ENCODE assay signal across 15 cellular contexts in genomic region chr7:30116771-30117170, GRCh38. TPM values are rescaled to one million over a fixed set of nuclear protein-coding genes. Genes with fewer than 3 reads are reported as not detected.
DNase-seq lines count a peak whose midpoint lies in the region; ATAC-seq and TF ChIP-seq lines count a peak whose summit lies in the region.
"Had no signal": no experiment of that assay in that cellular context is flagged by ENCODE, and none has a peak within 500 bp of the region (broad histone marks: within the 10 kb centered on the region; RNA-seq: fewer than 3 reads in every experiment).

No MANE protein-coding gene starts in this region.

- DNase-seq in AG10803 (ENCODE audit: low read depth), result peak; percentile 85
- peak; percentile 85 to 87 for DNase-seq in NCI-H446 (lab: John Stamatoyannopoulos, UW)
- DNase-seq in Right ventricle myocardium superior, result no peak
- peak; percentile 52 for DNase-seq in osteoblast (ENCODE audit: insufficient read length, low spot score, missing footprints)
- DNase-seq in effector CD8-positive, alpha-beta T cell (lab: John Stamatoyannopoulos, UW), result no peak
- DNase-seq in head of caudate nucleus, result no peak
- DNase-seq in transverse colon, result no peak
- DNase-seq in NCI-H2029 (lab: John Stamatoyannopoulos, UW), result no peak
- DNase-seq: activated T-cell treated with anti-CD3 and anti-CD28 coated beads, Interleukin-2, amount 50 U/mL, for 1 hour; DMS53; HFFc6; NCI-H187; small intestine; uterus had no signal

- H3K4me1 ChIP-seq in osteoblast (ENCODE audit: insufficient read depth, low read length) (peaks cover 8% of the 10 kb centered on the region), transverse colon (no peaks in the 10 kb centered on the region)
- H3K4me1 ChIP-seq: uterus had no signal

- intact Hi-C loops in Right ventricle myocardium superior (cut with DNase I), result no loop called here
- intact Hi-C loops in head of caudate nucleus (cut with DNase I), result no loop called here
- intact Hi-C loops in transverse colon (cut with DNase I; ENCODE audit: low total_unique reads), result no loop called here

- H3K36me3 ChIP-seq in osteoblast (ENCODE audit: insufficient read depth, low read length) (no peaks in the 10 kb centered on the region), transverse colon (no peaks in the 10 kb centered on the region)
- H3K36me3 ChIP-seq: uterus had no signal

- H3K9me3 ChIP-seq in osteoblast (ENCODE audit: low read depth, low read length) (peaks cover 2% of the 10 kb centered on the region), transverse colon (peaks cover 4 to 7% of the 10 kb centered on the region in 2 donors)

- H4K20me1 ChIP-seq in osteoblast (ENCODE audit: insufficient read depth, low read length), result no peaks in the 10 kb centered on the region

- H3K27ac ChIP-seq in osteoblast (ENCODE audit: low read depth, low read length) (peak overlapping the region; percentile 49), transverse colon (no peak overlapping the region)
- H3K27ac ChIP-seq: uterus had no signal

- peak overlapping the region; percentile 57 for H3K4me2 ChIP-seq in osteoblast (ENCODE audit: insufficient read depth, low read length)

- H3K4me3 ChIP-seq in AG10803 (ENCODE audit: low read length) (peak overlapping the region; percentile 18; the same call in 1 of the 2 replicates), osteoblast (ENCODE audit: insufficient read depth, low read length) (peak overlapping the region; percentile 20), transverse colon (no peak overlapping the region)
- H3K4me3 ChIP-seq: uterus had no signal

- H3K79me2 ChIP-seq in osteoblast (ENCODE audit: insufficient read depth, low read length), result no peaks in the 10 kb centered on the region

- TF ChIP-seq CTCF in AG10803 (conservative IDR thresholded peaks at IDR 0.05; ENCODE audit: low read length), result no peak
- no peak for TF ChIP-seq CTCF in osteoblast (IDR thresholded peaks at IDR 0.05; ENCODE audit: extremely low read depth, low read depth, low read length)
- TF ChIP-seq CTCF in transverse colon (IDR thresholded peaks at IDR 0.05), result no peak

- 84 to 89% methylated on average over 5 to 6 of the region's 6 CpGs for whole genome bisulfite sequencing in transverse colon (ENCODE audit: low coverage in 1 of 2), 2 donors

- H2AFZ ChIP-seq in osteoblast (ENCODE audit: low read length), result peak overlapping the region; percentile 43

- H3K27me3 ChIP-seq in osteoblast (ENCODE audit: insufficient read depth, low read length), result no peaks in the 10 kb centered on the region
- H3K27me3 ChIP-seq in transverse colon, result no peaks in the 10 kb centered on the region
- H3K27me3 ChIP-seq: uterus had no signal

- in situ Hi-C loops in transverse colon (cut with MboI; ENCODE audit: low pct_ligation_motif_present in 1 of 4, low pct_unique_long_range_greater_than_20kb in 1 of 4, low sequenced_read_pairs in 3 of 4), result no loop called here

- no peak for TF ChIP-seq EP300 in transverse colon (IDR thresholded peaks at IDR 0.05; ENCODE audit: low read depth)

- ATAC-seq in Right ventricle myocardium superior (ENCODE audit: poor library complexity), result peak; percentile 85
- ATAC-seq: SK-N-SH treated with all-trans-retinoic acid at 6 μM for 48 hours had no signal

- no peak for TF ChIP-seq POLR2A in transverse colon (IDR thresholded peaks at IDR 0.05)

RNA-seq across cellular contexts. Expression of gene MTURN, which starts 18.0 kb away (rescaled TPM):
- total RNA-seq in Right ventricle myocardium superior (17.7 TPM), osteoblast (31.1 and 32.1 TPM in 2 replicates), transverse colon (10 to 100 TPM in 3 of 4 donors, 1 to 10 TPM in 1; 7.9 to 28.3 (median 15.0) TPM)

Comparison
In these comparisons a context has a peak if more than half of its experiments do, and no peak if none do; other contexts are left out.
1. DNase-seq: peak in AG10803 (single experiment), NCI-H446 (2 of 2) and osteoblast (single experiment); none in Right ventricle myocardium superior (single experiment), effector CD8-positive, alpha-beta T cell (single experiment), head of caudate nucleus (0 of 42), transverse colon (single experiment) and NCI-H2029 (single experiment).
2. H3K4me3 ChIP-seq: peak in AG10803 (single experiment) and osteoblast (single experiment); none in transverse colon (0 of 4).